In the genomic region with DNA sequence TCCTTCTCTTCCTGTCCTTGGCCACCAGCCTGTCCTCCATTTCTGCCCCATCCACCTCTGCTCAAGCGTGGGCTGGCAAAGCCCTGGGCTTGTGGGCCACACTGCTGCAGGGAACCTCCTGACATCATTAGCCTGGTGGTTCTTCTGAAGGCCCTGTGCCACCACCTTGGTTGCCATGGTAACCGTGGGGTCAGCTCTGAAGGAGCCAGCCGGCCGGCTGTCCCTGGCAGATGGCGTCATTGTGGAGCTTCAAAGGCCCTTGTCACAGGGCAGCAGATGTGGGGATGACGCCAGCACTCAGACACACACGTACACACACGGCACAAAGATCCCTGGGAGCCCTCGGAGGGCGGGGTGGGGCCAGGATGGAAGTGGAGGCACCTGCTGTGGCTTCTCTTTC, we compare ENCODE assay signal across 12 cellular contexts. TPM values are rescaled to one million over a fixed set of nuclear protein-coding genes. Genes with fewer than 3 reads are reported as not detected.
DNase-seq lines count a peak whose midpoint lies in the region; ATAC-seq and TF ChIP-seq lines count a peak whose summit lies in the region.
"Had no signal": no experiment of that assay in that cellular context is flagged by ENCODE, and none has a peak within 500 bp of the region (broad histone marks: within the 10 kb centered on the region; RNA-seq: fewer than 3 reads in every experiment).

No MANE protein-coding gene starts in this region.

- BruUV-seq in IMR-90 (replicated peaks; lab: Mats Ljungman, UMichigan), result no TSS peak

- no peak for ATAC-seq in IMR-90 (ENCODE audit: low read depth)
- ATAC-seq in HG03565 (IDR thresholded peaks at IDR 0.05; ENCODE audit: unreplicated experiment), result no peak

- CTCF ChIA-PET in IMR-90 (lab: Yijun Ruan, JAX), result interaction anchor here (0.6 to 1.1 kb wide), 3 partner anchors 33 to 377 kb away, joined by 3 to 5 read pairs (median 3); no protein-coding TSS in a partner anchor

- peak overlapping the region; percentile 72 for H3K4ac ChIP-seq in IMR-90 (ENCODE audit: low read depth, low read length)

- H4K91ac ChIP-seq in IMR-90 (ENCODE audit: insufficient read depth, low read depth, low read length), result peak overlapping the region; percentile 65; the same call in 1 of the 2 replicates

- no peaks in the 10 kb centered on the region for H4K20me1 ChIP-seq in IMR-90 (ENCODE audit: insufficient read depth, low read length)
- H4K20me1 ChIP-seq in osteoblast (ENCODE audit: insufficient read depth, low read length), result no peaks in the 10 kb centered on the region

- H3K23ac ChIP-seq in IMR-90 (ENCODE audit: low read depth, low read length), result no peak overlapping the region; the same call in 1 of the 2 replicates

- H4K5ac ChIP-seq in IMR-90 (ENCODE audit: low read depth, low read length), result no peak overlapping the region

- no peak for TF ChIP-seq CTCF in IMR-90 (conservative IDR thresholded peaks at IDR 0.05; ENCODE audit: low read depth, low read length)
- no peak for TF ChIP-seq CTCF in osteoblast (IDR thresholded peaks at IDR 0.05; ENCODE audit: extremely low read depth, low read depth, low read length)
- TF ChIP-seq CTCF in tibial artery (IDR thresholded peaks at IDR 0.05), result no peak

- peak overlapping the region; percentile 44 for H2AK5ac ChIP-seq in IMR-90 (ENCODE audit: low read depth, low read length)

- TF ChIP-seq RAD21 in IMR-90 (IDR thresholded peaks at IDR 0.05; ENCODE audit: low read length), result no peak

- H3K27me3 ChIP-seq in IMR-90 (ENCODE audit: control insufficient read depth, insufficient read depth, low read length) (no peaks in the 10 kb centered on the region), ectodermal cell (ENCODE audit: control insufficient read depth, insufficient read depth, low read length, poor library complexity, severe bottlenecking) (no peaks in the 10 kb centered on the region), osteoblast (ENCODE audit: insufficient read depth, low read length) (no peaks in the 10 kb centered on the region), tibial artery (no peaks in the 10 kb centered on the region)
- H3K27me3 ChIP-seq: left lung had no signal

- POLR2A ChIA-PET in IMR-90 (lab: Charles Lee; ENCODE audit: unreplicated experiment), result no interaction called here

- H3K4me2 ChIP-seq in IMR-90 (ENCODE audit: low read depth, low read length), result no peak overlapping the region
- H3K4me2 ChIP-seq in osteoblast (ENCODE audit: insufficient read depth, low read length), result no peak overlapping the region

- peaks cover 5 to 51% of the 10 kb centered on the region in 2 experiments; a peak in 3 of 4 replicates for H3K79me1 ChIP-seq in IMR-90 (ENCODE audit: low read depth in 1 of 2, low read length in 2 of 2)

- H3K36me3 ChIP-seq in IMR-90 (ENCODE audit: control insufficient read depth, insufficient read depth, low read length) (peaks cover 39% of the 10 kb centered on the region), ectodermal cell (ENCODE audit: control insufficient read depth, insufficient read depth, low read length) (peaks cover 6% of the 10 kb centered on the region), osteoblast (ENCODE audit: insufficient read depth, low read length) (peaks cover 60% of the 10 kb centered on the region), tibial artery (peaks cover 53 to 96% (median 80%) of the 10 kb centered on the region in 3 donors)

- peak; percentile 39 for DNase-seq in IMR-90
- DNase-seq in NCI-H524 (lab: John Stamatoyannopoulos, UW), result peak; percentile 98 to 99
- no peak for DNase-seq in osteoblast (ENCODE audit: insufficient read length, low spot score, missing footprints)
- DNase-seq in HuH-7 (ENCODE audit: low spot score), result no peak
- no peak for DNase-seq in NCI-H2107 treated with DMSO at 0.1 percent for 48 hours (lab: John Stamatoyannopoulos, UW; ENCODE audit: unreplicated experiment)
- DNase-seq in tibial artery, result no peak
- DNase-seq: activated CD4-positive, alpha-beta T cell treated with anti-CD3 and anti-CD28 coated beads for 1 hour; CD4-positive, alpha-beta memory T cell had no signal

- peak overlapping the region; percentile 59 for H2BK120ac ChIP-seq in IMR-90 (ENCODE audit: low read depth, low read length)

- H3K4me1 ChIP-seq in IMR-90 (ENCODE audit: control insufficient read depth, insufficient read depth, low read length), result peaks cover 13% of the 10 kb centered on the region
- H3K4me1 ChIP-seq in ectodermal cell (ENCODE audit: control insufficient read depth, insufficient read depth, low read length), result no peaks in the 10 kb centered on the region
- H3K4me1 ChIP-seq in osteoblast (ENCODE audit: insufficient read depth, low read length), result peaks cover 16% of the 10 kb centered on the region
- no peaks in the 10 kb centered on the region for H3K4me1 ChIP-seq in tibial artery
- H3K4me1 ChIP-seq: left lung, prostate gland had no signal

- TF ChIP-seq POLR2A in IMR-90 (IDR thresholded peaks at IDR 0.05; ENCODE audit: low read depth, low read length), result no peak

- 93% methylated on average over 2 of the region's 10 CpGs; no CpG with 5 or more reads in 1 of the 2 experiments for WGBS in IMR-90 (ENCODE audit: extremely low coverage in 2 of 2, insufficient read length in 1 of 2), 2 experiments
- 84 to 86% methylated on average over 10 of the region's 10 CpGs for WGBS in ectodermal cell, 2 experiments

- H2BK15ac ChIP-seq in IMR-90 (ENCODE audit: low read depth, low read length), result peak overlapping the region; percentile 53; the same call in 1 of the 3 replicates

- no peaks in the 10 kb centered on the region for H3K79me2 ChIP-seq in osteoblast (ENCODE audit: insufficient read depth, low read length)

- H3K56ac ChIP-seq in IMR-90 (ENCODE audit: extremely low read depth, insufficient read depth, low read length), result no peak overlapping the region

- no peak overlapping the region for H2BK20ac ChIP-seq in IMR-90 (ENCODE audit: low read depth, low read length)

- H3K9me3 ChIP-seq in IMR-90 (ENCODE audit: control insufficient read depth, insufficient read depth, low read length) (no peaks in the 10 kb centered on the region), ectodermal cell (ENCODE audit: control insufficient read depth, low read length) (no peaks in the 10 kb centered on the region), osteoblast (ENCODE audit: low read depth, low read length) (no peaks in the 10 kb centered on the region), tibial artery (no peaks in the 10 kb centered on the region)
- H3K9me3 ChIP-seq: left lung, prostate gland had no signal

- peaks cover 14% of the 10 kb centered on the region for H3K9me1 ChIP-seq in IMR-90 (ENCODE audit: insufficient read depth, low read length)

- peak overlapping the region; percentile 5; the same call in 1 of the 2 replicates for H3K27ac ChIP-seq in IMR-90 (ENCODE audit: insufficient read depth, low read length)
- H3K27ac ChIP-seq in ectodermal cell (ENCODE audit: insufficient read depth, low read depth, low read length, poor library complexity, severe bottlenecking), result peak overlapping the region; percentile 88
- H3K27ac ChIP-seq in osteoblast (ENCODE audit: low read depth, low read length), result peak overlapping the region; percentile 30
- H3K27ac ChIP-seq in tibial artery, result no peak overlapping the region
- H3K27ac ChIP-seq: left lung, prostate gland had no signal

- no peak overlapping the region for H3K9ac ChIP-seq in IMR-90 (ENCODE audit: low read depth, low read length)

- peak overlapping the region; percentile 76 for H2AK9ac ChIP-seq in IMR-90 (replicated peaks; ENCODE audit: low read depth, low read length, poor library complexity)

- H2AFZ ChIP-seq in IMR-90 (replicated peaks; ENCODE audit: low read length, poor library complexity) (no peak overlapping the region), osteoblast (ENCODE audit: low read length) (no peak overlapping the region)

- intact Hi-C loops in IMR-90 (cut with micrococcal nuclease) (no loop called here), tibial artery (cut with DNase I; ENCODE audit: low total_unique reads) (loop anchor here (10.0 kb wide), 1 partner anchor 465 kb away; no protein-coding TSS in a partner anchor)

- H4K8ac ChIP-seq in IMR-90 (ENCODE audit: low read depth in 2 of 2, low read length in 2 of 2), result peak overlapping the region in 1 of 2 experiments; percentile 73; a peak in 2 of 4 replicates

- in situ Hi-C loops in IMR-90 (cut with MboI; ENCODE audit: low sequenced_read_pairs), result no loop called here

- H3K18ac ChIP-seq in IMR-90 (ENCODE audit: low read depth, low read length), result no peak overlapping the region

- no peak overlapping the region for H3K4me3 ChIP-seq in IMR-90 (ENCODE audit: insufficient read depth, low read depth, low read length)
- no peak overlapping the region for H3K4me3 ChIP-seq in ectodermal cell (ENCODE audit: insufficient read depth, low read depth, low read length)
- H3K4me3 ChIP-seq in osteoblast (ENCODE audit: insufficient read depth, low read length), result no peak overlapping the region
- no peak overlapping the region for H3K4me3 ChIP-seq in tibial artery
- H3K4me3 ChIP-seq: left lung, prostate gland had no signal

- no peak overlapping the region for H3K14ac ChIP-seq in IMR-90 (replicated peaks; ENCODE audit: low read depth, low read length)

- peak overlapping the region; percentile 42 for H2BK5ac ChIP-seq in IMR-90 (ENCODE audit: low read depth, low read length, poor library complexity, severe bottlenecking)

- dilution Hi-C loops in IMR-90 (cut with HindIII; ENCODE audit: low sequenced_read_pairs, unreplicated experiment), result no loop called here

TF ChIP-seq in IMR-90, 13 proteins besides CTCF, POLR2A, EP300 and RAD21:
- TF ChIP-seq FOS (IDR thresholded peaks at IDR 0.05; ENCODE audit: low read depth, low read length), result no peak

RNA-seq across cellular contexts. Expression of a gene that starts 19.7 kb away (rescaled TPM):
- total RNA-seq in IMR-90 (2012; rRNA removed) (109 and 118 TPM in 2 replicates), osteoblast (40.4 and 43.8 TPM in 2 replicates)
- polyA plus RNA-seq in IMR-90 (2012; rRNA removed), result 134 and 140 TPM in 2 replicates
- 54.4 and 111 TPM in 2 replicates for polyA plus RNA-seq in IMR-90 (2012; cell fraction: cytosol; rRNA removed)
- polyA plus RNA-seq in IMR-90 (2012; cell fraction: nucleus; rRNA removed; ENCODE audit: low replicate concordance), result 60.2 and 86.2 TPM in 2 replicates
- polyA plus RNA-seq in ectodermal cell (2013, experiment 1 of 4), result 76.3 TPM
- 63.4 TPM for polyA plus RNA-seq in ectodermal cell (2013, experiment 2 of 4)
- 62.4 TPM for polyA plus RNA-seq in ectodermal cell (2013, experiment 3 of 4)
- polyA plus RNA-seq in ectodermal cell (2013, experiment 4 of 4), result 72.6 TPM

RNA-seq across cellular contexts. Expression of a gene that starts 44.0 kb away (rescaled TPM):
- total RNA-seq in IMR-90 (2012; rRNA removed), result 277 and 299 TPM in 2 replicates
- polyA plus RNA-seq in IMR-90 (2012; rRNA removed), result 258 TPM in 2 replicates
- 96.0 and 111 TPM in 2 replicates for polyA plus RNA-seq in IMR-90 (2012; cell fraction: cytosol; rRNA removed)
- polyA plus RNA-seq in IMR-90 (2012; cell fraction: nucleus; rRNA removed; ENCODE audit: low replicate concordance), result 16.9 and 96.8 TPM in 2 replicates
- polyA plus RNA-seq in ectodermal cell (2013, experiment 1 of 4), result 110 TPM
- 114 TPM for polyA plus RNA-seq in ectodermal cell (2013, experiment 2 of 4)
- 74.0 TPM for polyA plus RNA-seq in ectodermal cell (2013, experiment 3 of 4)
- polyA plus RNA-seq in ectodermal cell (2013, experiment 4 of 4), result 82.9 TPM
- 177 and 181 TPM in 2 replicates for total RNA-seq in osteoblast

Comparison
In these comparisons a context has a peak if more than half of its experiments do, and no peak if none do; other contexts are left out.
1. DNase-seq: peak in IMR-90 (single experiment) and NCI-H524 (2 of 2); none in osteoblast (single experiment), HuH-7 (single experiment), NCI-H2107 treated with DMSO at 0.1 percent for 48 hours (single experiment) and tibial artery (0 of 2).
2. H3K27ac ChIP-seq: peak in IMR-90 (single experiment), ectodermal cell (single experiment) and osteoblast (single experiment); none in tibial artery (0 of 2).